Comparison of ENCODE assay signal across 1 cellular context in the genomic region with DNA sequence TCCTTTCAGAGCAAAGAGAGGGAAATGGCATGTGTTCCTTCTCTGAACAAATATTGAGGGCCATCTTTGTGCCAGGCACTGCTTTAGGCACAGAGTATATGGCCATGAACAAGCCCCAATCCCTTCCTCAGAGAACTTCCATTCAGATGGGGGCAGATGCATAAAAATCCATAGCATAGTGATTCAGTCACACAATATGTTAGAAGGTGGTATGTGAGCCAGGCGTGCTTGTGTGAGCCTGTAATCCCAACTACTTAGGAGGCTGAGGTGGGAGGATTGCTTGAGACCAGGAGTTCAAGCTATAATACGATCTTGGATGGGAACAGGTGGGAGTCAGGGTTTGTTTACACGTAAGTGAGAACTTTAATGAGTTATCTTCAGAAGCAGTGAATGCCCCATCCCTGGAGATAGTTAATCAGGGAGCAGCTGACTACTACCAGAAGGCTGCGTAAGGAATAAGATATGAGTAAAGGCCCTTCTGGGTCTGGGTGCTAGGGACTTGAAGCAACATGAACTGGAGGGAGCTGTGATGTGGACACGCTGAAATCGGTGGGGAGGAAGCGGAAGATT.
TF ChIP-seq lines count a peak whose summit lies in the region.

No MANE protein-coding gene starts in this region.

TF ChIP-seq in IMR-90, 13 proteins besides CTCF, POLR2A, EP300 and RAD21 (continued from another document):
- TF ChIP-seq BHLHE40 (IDR thresholded peaks at IDR 0.05; ENCODE audit: low read depth, low read length), result no peak
- TF ChIP-seq MAFK (IDR thresholded peaks at IDR 0.05; ENCODE audit: low read depth, low read length), result no peak
- no peak for TF ChIP-seq SMC3 (IDR thresholded peaks at IDR 0.05; ENCODE audit: low read depth, low read length)
- TF ChIP-seq, protein P1, sequence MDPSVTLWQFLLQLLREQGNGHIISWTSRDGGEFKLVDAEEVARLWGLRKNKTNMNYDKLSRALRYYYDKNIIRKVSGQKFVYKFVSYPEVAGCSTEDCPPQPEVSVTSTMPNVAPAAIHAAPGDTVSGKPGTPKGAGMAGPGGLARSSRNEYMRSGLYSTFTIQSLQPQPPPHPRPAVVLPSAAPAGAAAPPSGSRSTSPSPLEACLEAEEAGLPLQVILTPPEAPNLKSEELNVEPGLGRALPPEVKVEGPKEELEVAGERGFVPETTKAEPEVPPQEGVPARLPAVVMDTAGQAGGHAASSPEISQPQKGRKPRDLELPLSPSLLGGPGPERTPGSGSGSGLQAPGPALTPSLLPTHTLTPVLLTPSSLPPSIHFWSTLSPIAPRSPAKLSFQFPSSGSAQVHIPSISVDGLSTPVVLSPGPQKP (IDR thresholded peaks at IDR 0.05; ENCODE audit: borderline replicate concordance, low read depth, low read length), result no peak
- no peak for TF ChIP-seq CHD1 (IDR thresholded peaks at IDR 0.05; ENCODE audit: low read depth, low read length)
- no peak for TF ChIP-seq NFE2L2 (IDR thresholded peaks at IDR 0.05; ENCODE audit: low read depth, low read length)
- TF ChIP-seq MAZ (IDR thresholded peaks at IDR 0.05; ENCODE audit: borderline replicate concordance, low read depth, low read length), result no peak
- TF ChIP-seq, protein P2, sequence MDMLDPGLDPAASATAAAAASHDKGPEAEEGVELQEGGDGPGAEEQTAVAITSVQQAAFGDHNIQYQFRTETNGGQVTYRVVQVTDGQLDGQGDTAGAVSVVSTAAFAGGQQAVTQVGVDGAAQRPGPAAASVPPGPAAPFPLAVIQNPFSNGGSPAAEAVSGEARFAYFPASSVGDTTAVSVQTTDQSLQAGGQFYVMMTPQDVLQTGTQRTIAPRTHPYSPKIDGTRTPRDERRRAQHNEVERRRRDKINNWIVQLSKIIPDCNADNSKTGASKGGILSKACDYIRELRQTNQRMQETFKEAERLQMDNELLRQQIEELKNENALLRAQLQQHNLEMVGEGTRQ (IDR thresholded peaks at IDR 0.05; ENCODE audit: low read depth, low read length), result no peak
- no peak for TF ChIP-seq CEBPB (IDR thresholded peaks at IDR 0.05; ENCODE audit: low read depth, low read length)
- no peak for TF ChIP-seq MXI1 (IDR thresholded peaks at IDR 0.05; ENCODE audit: borderline replicate concordance, low read depth, low read length)
- no peak for TF ChIP-seq RCOR1 (IDR thresholded peaks at IDR 0.05; ENCODE audit: insufficient replicate concordance, low read length)
- no peak for TF ChIP-seq RFX5 (IDR thresholded peaks at IDR 0.05; ENCODE audit: low read depth, low read length)
